Comparison of ENCODE assay signal across 8 cellular contexts in genomic region chr11:57458410-57459111, GRCh38. TPM values are rescaled to one million over a fixed set of nuclear protein-coding genes. Genes with fewer than 3 reads are reported as not detected.
DNase-seq lines count a peak whose midpoint lies in the region; ATAC-seq and TF ChIP-seq lines count a peak whose summit lies in the region.

No MANE protein-coding gene starts in this region.

- ATAC-seq in heart right ventricle: peak; percentile 43 to 70 (median 55)
- peak; percentile 51 to 83 (median 68) for ATAC-seq in psoas muscle
- ATAC-seq in HG03442 (IDR thresholded peaks at IDR 0.05; ENCODE audit: unreplicated experiment): no peak

- H3K27ac ChIP-seq in heart right ventricle (peak overlapping the region in 2 of 10 donors; percentile 6 to 20), psoas muscle (no peak overlapping the region)

- H3K4me3 ChIP-seq in heart right ventricle: peak overlapping the region in 9 of 10 donors; percentile 35 to 57 (median 51)
- peak overlapping the region; percentile 60 for H3K4me3 ChIP-seq in psoas muscle

- H3K4me1 ChIP-seq in heart right ventricle (peaks cover 4 to 42% (median 35%) of the 10 kb centered on the region in 9 donors), psoas muscle (peaks cover 19% of the 10 kb centered on the region)

- intact Hi-C loops in heart right ventricle (cut with DNase I): loop anchor here (1.0 to 10.0 kb wide), 13 partner anchors 22 to 1056 kb away; partner anchors contain the start of gene YPEL4 (in 5 of the 10)
- intact Hi-C loops in psoas muscle (cut with DNase I): loop anchor here (1.0 to 5.0 kb wide), 2 partner anchors 69 kb away; no protein-coding TSS in a partner anchor

- DNase-seq in SIG-M5 treated with dmso at 0.1 percent for 504 hours (lab: John Stamatoyannopoulos, UW; ENCODE audit: unreplicated experiment) (peak; percentile 13), SIG-M5 (lab: John Stamatoyannopoulos, UW) (no peak), NCI-H82 (lab: John Stamatoyannopoulos, UW) (peak; percentile 90), heart right ventricle (peak; percentile 52 to 70), psoas muscle (peak; percentile 55 to 73), HK-2 (ENCODE audit: unreplicated experiment) (no peak)
- peak; percentile 10 for DNase-seq in activated effector memory CD4-positive, alpha-beta T cell treated with Interleukin-2 at 50 U/mL for 16 hours

- H3K27me3 ChIP-seq in heart right ventricle: peaks cover 13 to 64% (median 47%) of the 10 kb centered on the region in 7 donors
- peaks cover 0 to 43% (median 21%) of the 10 kb centered on the region in 3 donors for H3K27me3 ChIP-seq in psoas muscle (ENCODE audit: insufficient read depth in 3 of 3, low read length in 2 of 3)

- H3K36me3 ChIP-seq in heart right ventricle (no peaks in the 10 kb centered on the region), psoas muscle (ENCODE audit: insufficient read depth in 1 of 2, low read depth in 1 of 2) (no peaks in the 10 kb centered on the region)

- 0 to 1% methylated on average over 35 to 41 of the region's 41 CpGs for WGBS in heart right ventricle, 2 donors
- 1 to 3% (median 1%) methylated on average over 31 to 41 of the region's 41 CpGs for WGBS in psoas muscle, 3 donors

- H3K9me3 ChIP-seq in heart right ventricle (no peaks in the 10 kb centered on the region), psoas muscle (no peaks in the 10 kb centered on the region)

- peak; percentile 64 to 87 (median 81) for TF ChIP-seq CTCF in heart right ventricle (IDR thresholded peaks at IDR 0.05)
- peak; percentile 72 for TF ChIP-seq CTCF in psoas muscle (IDR thresholded peaks at IDR 0.05)

RNA-seq across cellular contexts. Expression of gene RTN4RL2, which starts 1.8 kb away (rescaled TPM):
- total RNA-seq in heart right ventricle: 1 to 10 TPM in 3 of 10 donors, under 1 TPM in 7; 0.33 to 1.5 (median 0.87) TPM
- 1 to 10 TPM in 1 of 2 donors, under 1 TPM in 1; 0.88 to 1.3 TPM for polyA plus RNA-seq in heart right ventricle
- total RNA-seq in psoas muscle: 1 to 10 TPM in 1 of 4 donors, under 1 TPM in 3; 0.77 to 1.1 (median 0.84) TPM
- under 1 TPM; 0.44 to 0.61 (median 0.49) TPM for polyA plus RNA-seq in psoas muscle

RNA-seq across cellular contexts. Expression of gene SLC43A3, which starts 31.6 kb away (rescaled TPM):
- total RNA-seq in heart right ventricle (10 to 100 TPM; 12.1 to 36.2 (median 19.8) TPM), psoas muscle (10 to 100 TPM; 10.6 to 18.8 (median 16.0) TPM)
- polyA plus RNA-seq in heart right ventricle (10 to 100 TPM; 16.6 to 24.7 TPM), psoas muscle (10 to 100 TPM in 1 of 3 donors, 1 to 10 TPM in 2; 5.8 to 14.7 (median 6.4) TPM)

RNA-seq across cellular contexts. Expression of gene SLC43A1, which starts 56.9 kb away (rescaled TPM):
- 1 to 10 TPM; 3.4 to 8.9 (median 4.7) TPM for total RNA-seq in heart right ventricle
- polyA plus RNA-seq in heart right ventricle: 10 to 100 TPM in 1 of 2 donors, 1 to 10 TPM in 1; 6.7 to 16.5 TPM
- 10 to 100 TPM in 1 of 4 donors, 1 to 10 TPM in 3; 4.1 to 15.3 (median 7.1) TPM for total RNA-seq in psoas muscle
- polyA plus RNA-seq in psoas muscle: 10 to 100 TPM in 1 of 3 donors, 1 to 10 TPM in 2; 3.5 to 13.7 (median 7.5) TPM

Comparison
In these comparisons a context has a peak if more than half of its experiments do, and no peak if none do; other contexts are left out.
1. DNase-seq: peak in SIG-M5 treated with dmso at 0.1 percent for 504 hours (single experiment), NCI-H82 (single experiment), activated effector memory CD4-positive, alpha-beta T cell treated with Interleukin-2 at 50 U/mL for 16 hours (single experiment), heart right ventricle (2 of 2) and psoas muscle (2 of 2); none in SIG-M5 (single experiment) and HK-2 (single experiment).